13 cellular contexts compared by ENCODE assay signal in the genomic region with DNA sequence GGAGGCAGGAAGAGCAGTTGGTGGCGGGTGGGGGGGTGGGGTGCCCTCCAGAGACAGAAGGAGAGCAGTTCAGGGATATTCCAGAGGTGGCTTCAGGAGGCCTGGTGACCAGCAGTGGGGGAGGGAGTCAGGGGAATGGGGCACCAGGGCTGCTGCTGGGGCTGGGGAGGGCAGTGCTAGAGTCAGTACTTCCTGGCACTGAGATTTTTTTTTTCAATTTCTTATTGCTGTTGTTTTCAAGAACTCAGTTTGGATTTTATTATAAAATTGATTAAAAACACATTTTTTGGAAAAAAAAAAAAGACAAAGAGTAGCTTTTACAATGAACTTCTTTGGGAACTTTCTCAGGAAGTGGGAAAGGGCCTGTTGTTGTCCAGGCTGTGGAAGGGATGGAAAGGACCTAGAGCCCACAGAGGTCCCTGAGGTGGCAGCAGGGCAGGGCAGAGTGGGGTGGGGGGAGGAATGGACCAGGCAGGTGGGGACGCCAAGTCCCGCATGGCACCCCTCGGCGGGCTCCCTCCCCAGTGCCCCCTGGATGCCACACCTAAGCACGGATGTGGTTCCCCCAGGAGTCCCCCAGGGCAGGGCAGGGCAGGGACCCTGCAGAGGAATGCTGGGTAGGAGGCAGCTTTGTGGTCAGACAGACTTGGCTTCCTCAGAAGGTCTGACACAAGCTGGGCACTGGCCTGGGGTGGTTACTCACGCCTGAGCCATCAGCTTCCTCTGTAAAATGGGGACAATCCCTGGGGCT. TPM values are rescaled to one million over a fixed set of nuclear protein-coding genes. Genes with fewer than 3 reads are reported as not detected.
DNase-seq lines count a peak whose midpoint lies in the region; TF ChIP-seq lines count a peak whose summit lies in the region.
"Had no signal": no experiment of that assay in that cellular context is flagged by ENCODE, and none has a peak within 500 bp of the region (broad histone marks: within the 10 kb centered on the region; RNA-seq: fewer than 3 reads in every experiment).

No MANE protein-coding gene starts in this region.

- H4K91ac ChIP-seq in neuronal stem cell (ENCODE audit: low read depth, low read length, poor library complexity) = no peak overlapping the region

- H3K23ac ChIP-seq in neuronal stem cell (ENCODE audit: low read depth, low read length, poor library complexity) = no peak overlapping the region

- H2BK12ac ChIP-seq in neuronal stem cell (ENCODE audit: low read length) = no peak overlapping the region

- H2AK5ac ChIP-seq in neuronal stem cell (ENCODE audit: low read depth, low read length) = no peak overlapping the region

- DNase-seq in EH (ENCODE audit: low read depth) (peak; percentile 80), NCI-H226 (peak; percentile 73), breast epithelium (ENCODE audit: low spot score in 2 of 2) (no peak), neuronal stem cell (ENCODE audit: low spot score) (no peak), midbrain (lab: John Stamatoyannopoulos, UW) (no peak), sigmoid colon (no peak), SHP77 (lab: John Stamatoyannopoulos, UW) (no peak), erythroblast (lab: John Stamatoyannopoulos, UW) (no peak)
- DNase-seq: activated effector memory CD4-positive, alpha-beta T cell treated with anti-CD3 and anti-CD28 coated beads, Interleukin-2, amount 50 U/mL, for 16 hours; NCI-H2081 treated with DMSO at 0.1 percent for 48 hours; right lobe of liver; SIG-M5 had no signal

- H3K4me1 ChIP-seq in breast epithelium (peaks cover 5 to 12% of the 10 kb centered on the region in 2 donors), neuronal stem cell (ENCODE audit: control insufficient read depth in 2 of 2, insufficient read depth in 1 of 2, low read depth in 1 of 2, low read length in 2 of 2) (peaks cover under 1 to 3% of the 10 kb centered on the region in 2 donors), sigmoid colon (peaks cover 0 to 6% (median 5%) of the 10 kb centered on the region in 4 donors)

- no peak for TF ChIP-seq EP300 in sigmoid colon (IDR thresholded peaks at IDR 0.05)

- H3K9me3 ChIP-seq in breast epithelium (no peaks in the 10 kb centered on the region), neuronal stem cell (replicated peaks in 1 of 2; ENCODE audit: control insufficient read depth in 2 of 2, insufficient read depth in 1 of 2, low read depth in 1 of 2, low read length in 2 of 2) (no peaks in the 10 kb centered on the region), sigmoid colon (no peaks in the 10 kb centered on the region)
- H3K9me3 ChIP-seq: right lobe of liver had no signal

- H3K4ac ChIP-seq in neuronal stem cell (ENCODE audit: low read length) = no peak overlapping the region

- peak overlapping the region; percentile 64 for H3K18ac ChIP-seq in neuronal stem cell (ENCODE audit: low read length)

- H3K36me3 ChIP-seq in breast epithelium (no peaks in the 10 kb centered on the region), neuronal stem cell (replicated peaks in 1 of 2; ENCODE audit: control insufficient read depth in 2 of 2, insufficient read depth in 2 of 2, low read length in 2 of 2) (no peaks in the 10 kb centered on the region), sigmoid colon (no peaks in the 10 kb centered on the region)
- H3K36me3 ChIP-seq: right lobe of liver had no signal

- H2BK15ac ChIP-seq in neuronal stem cell (ENCODE audit: low read length) = no peak overlapping the region

- H3K4me3 ChIP-seq in breast epithelium (no peak overlapping the region), neuronal stem cell (ENCODE audit: low read length in 2 of 2) (no peak overlapping the region), sigmoid colon (no peak overlapping the region)
- H3K4me3 ChIP-seq: right lobe of liver had no signal

- H3K27ac ChIP-seq in breast epithelium = peak overlapping the region; percentile 60 to 88
- no peak overlapping the region for H3K27ac ChIP-seq in neuronal stem cell (replicated peaks; ENCODE audit: low read length)
- H3K27ac ChIP-seq in sigmoid colon = no peak overlapping the region
- H3K27ac ChIP-seq: right lobe of liver had no signal

- TF ChIP-seq CTCF in breast epithelium (IDR thresholded peaks at IDR 0.05) = no peak
- no peak for TF ChIP-seq CTCF in sigmoid colon (IDR thresholded peaks at IDR 0.05)

- no peaks in the 10 kb centered on the region for H3K27me3 ChIP-seq in breast epithelium
- H3K27me3 ChIP-seq in neuronal stem cell (ENCODE audit: control insufficient read depth in 3 of 3, insufficient read depth in 3 of 3, low read depth in 1 of 3, low read length in 3 of 3) = peaks cover 0 to 15% (median 0%) of the 10 kb centered on the region in 3 experiments
- peaks cover 0 to 30% (median 7%) of the 10 kb centered on the region in 3 donors for H3K27me3 ChIP-seq in sigmoid colon
- H3K27me3 ChIP-seq: right lobe of liver had no signal

- intact Hi-C loops in breast epithelium (cut with DNase I; ENCODE audit: low total_unique reads) (no loop called here), sigmoid colon (cut with DNase I) (no loop called here)

- H3K79me1 ChIP-seq in neuronal stem cell (ENCODE audit: low read depth, low read length) = no peaks in the 10 kb centered on the region

- H3K9ac ChIP-seq in neuronal stem cell (ENCODE audit: low read depth, low read length, poor library complexity) = no peak overlapping the region

- H2BK5ac ChIP-seq in neuronal stem cell (ENCODE audit: low read length) = no peak overlapping the region

- no CpG with 5 or more reads among the region's 7 CpGs for WGBS in neuronal stem cell (ENCODE audit: extremely low coverage in 2 of 2, insufficient read length in 2 of 2, insufficient replicate concordance in 1 of 2), 2 donors
- 80 to 82% methylated on average over 7 of the region's 7 CpGs for WGBS in sigmoid colon, 2 donors

- no peak for TF ChIP-seq POLR2A in breast epithelium (IDR thresholded peaks at IDR 0.05)
- TF ChIP-seq POLR2A in sigmoid colon (IDR thresholded peaks at IDR 0.05) = no peak
- TF ChIP-seq POLR2A in erythroblast (IDR thresholded peaks at IDR 0.05; ENCODE audit: low read length) = no peak

- H2BK120ac ChIP-seq in neuronal stem cell (ENCODE audit: low read depth, low read length) = no peak overlapping the region

- no peak overlapping the region for H3K4me2 ChIP-seq in neuronal stem cell (ENCODE audit: insufficient read depth, low read length, poor library complexity, severe bottlenecking)

- H2AFZ ChIP-seq in neuronal stem cell (ENCODE audit: low read length) = no peak overlapping the region

- no peak overlapping the region for H4K8ac ChIP-seq in neuronal stem cell (ENCODE audit: low read depth, low read length)

- H3K14ac ChIP-seq in neuronal stem cell (ENCODE audit: low read length) = no peak overlapping the region

RNA-seq across cellular contexts. Expression of a gene that starts 8.5 kb away (rescaled TPM):
- total RNA-seq in breast epithelium (100 to 1,000 TPM in 2 of 3 donors, 10 to 100 TPM in 1; 26.5 to 129 (median 106) TPM), sigmoid colon (10 to 100 TPM in 1 of 4 donors, 1 to 10 TPM in 3; 4.4 to 24.6 (median 6.2) TPM)
- 3.5 TPM for polyA plus RNA-seq in neuronal stem cell (2013, experiment 1 of 2)
- 3.5 TPM for polyA plus RNA-seq in neuronal stem cell (2013, experiment 2 of 2)
- polyA plus RNA-seq in sigmoid colon = 100 to 1,000 TPM; 108 to 229 (median 166) TPM

RNA-seq across cellular contexts. Expression of a gene that starts 47.0 kb away (rescaled TPM):
- total RNA-seq in breast epithelium (1 to 10 TPM in 1 of 3 donors, under 1 TPM in 1, not detected in 1; 0.64 to 2.3 TPM), sigmoid colon (not detected)
- polyA plus RNA-seq in neuronal stem cell (2013, experiment 1 of 2) = 0.35 TPM
- 0.19 TPM for polyA plus RNA-seq in neuronal stem cell (2013, experiment 2 of 2)
- polyA plus RNA-seq in sigmoid colon = 1 to 10 TPM in 2 of 3 donors, not detected in 1; 1.3 to 1.8 TPM
- total RNA-seq: glomerular endothelial cell had no signal

Comparison
In these comparisons a context has a peak if more than half of its experiments do, and no peak if none do; other contexts are left out.
1. DNase-seq: peak in EH (single experiment) and NCI-H226 (single experiment); none in breast epithelium (0 of 2), neuronal stem cell (single experiment), midbrain (single experiment), sigmoid colon (single experiment), SHP77 (0 of 2) and erythroblast (0 of 2).
2. H3K27ac ChIP-seq: peak in breast epithelium (2 of 2); none in neuronal stem cell (single experiment) and sigmoid colon (0 of 4).